ENCODE assay signal across 1 cellular context in genomic region chr3:193660698-193661400, GRCh38.
A peak's percentile ranks its signal among the peaks of the same experiment; 100 is the strongest.
TF ChIP-seq lines count a peak whose summit lies in the region.

No MANE protein-coding gene starts in this region.

TF ChIP-seq in K562, 482 proteins besides CTCF, POLR2A, EP300 and RAD21 (continued from another document and continues in another):
- TF ChIP-seq, protein P1, sequence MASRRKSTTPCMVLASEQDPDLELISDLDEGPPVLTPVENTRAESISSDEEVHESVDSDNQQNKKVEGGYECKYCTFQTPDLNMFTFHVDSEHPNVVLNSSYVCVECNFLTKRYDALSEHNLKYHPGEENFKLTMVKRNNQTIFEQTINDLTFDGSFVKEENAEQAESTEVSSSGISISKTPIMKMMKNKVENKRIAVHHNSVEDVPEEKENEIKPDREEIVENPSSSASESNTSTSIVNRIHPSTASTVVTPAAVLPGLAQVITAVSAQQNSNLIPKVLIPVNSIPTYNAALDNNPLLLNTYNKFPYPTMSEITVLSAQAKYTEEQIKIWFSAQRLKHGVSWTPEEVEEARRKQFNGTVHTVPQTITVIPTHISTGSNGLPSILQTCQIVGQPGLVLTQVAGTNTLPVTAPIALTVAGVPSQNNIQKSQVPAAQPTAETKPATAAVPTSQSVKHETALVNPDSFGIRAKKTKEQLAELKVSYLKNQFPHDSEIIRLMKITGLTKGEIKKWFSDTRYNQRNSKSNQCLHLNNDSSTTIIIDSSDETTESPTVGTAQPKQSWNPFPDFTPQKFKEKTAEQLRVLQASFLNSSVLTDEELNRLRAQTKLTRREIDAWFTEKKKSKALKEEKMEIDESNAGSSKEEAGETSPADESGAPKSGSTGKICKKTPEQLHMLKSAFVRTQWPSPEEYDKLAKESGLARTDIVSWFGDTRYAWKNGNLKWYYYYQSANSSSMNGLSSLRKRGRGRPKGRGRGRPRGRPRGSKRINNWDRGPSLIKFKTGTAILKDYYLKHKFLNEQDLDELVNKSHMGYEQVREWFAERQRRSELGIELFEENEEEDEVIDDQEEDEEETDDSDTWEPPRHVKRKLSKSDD (conservative IDR thresholded peaks at IDR 0.05; ENCODE audit: low read length), result no peak
- TF ChIP-seq ETV1 (tag; conservative IDR thresholded peaks at IDR 0.05; ENCODE audit: low read depth) (peak; percentile 67), RBM25 (IDR thresholded peaks at IDR 0.05; ENCODE audit: low read depth, low read length, severe bottlenecking) (no peak), ID3 (CRISPR knock-in tag; IDR thresholded peaks at IDR 0.05) (no peak), ID3 (tag; IDR thresholded peaks at IDR 0.05) (peak; percentile 64; the same call in 1 of the 2 replicates), NRF1 (conservative IDR thresholded peaks at IDR 0.05 in 1 of 2, IDR thresholded peaks at IDR 0.05 in 1 of 2) (no peak), PHB (CRISPR knock-in tag; IDR thresholded peaks at IDR 0.05) (no peak), ZNF707 (CRISPR knock-in tag; conservative IDR thresholded peaks at IDR 0.05) (no peak), KHSRP (IDR thresholded peaks at IDR 0.05) (peak; percentile 93), RBM22 (IDR thresholded peaks at IDR 0.05; ENCODE audit: low read depth, low read length, poor library complexity, severe bottlenecking) (no peak), DMBX1 (CRISPR knock-in tag; IDR thresholded peaks at IDR 0.05; ENCODE audit: borderline replicate concordance) (peak; percentile 96), LEF1 (IDR thresholded peaks at IDR 0.05) (peak; percentile 96), POLR3A (IDR thresholded peaks at IDR 0.05; ENCODE audit: borderline replicate concordance, extremely low read depth, insufficient read depth, insufficient read length) (no peak), RBM14 (IDR thresholded peaks at IDR 0.05; ENCODE audit: borderline replicate concordance, insufficient read depth, low read depth, low read length) (no peak), NFE2 (IDR thresholded peaks at IDR 0.05; ENCODE audit: low read depth) (no peak; the same call in 1 of the 2 replicates), ZBTB8A (IDR thresholded peaks at IDR 0.05; ENCODE audit: partially characterized antibody) (no peak), STAG1 (CRISPR knock-in tag; IDR thresholded peaks at IDR 0.05; ENCODE audit: borderline replicate concordance) (no peak), CBX3 (IDR thresholded peaks at IDR 0.05; ENCODE audit: borderline replicate concordance in 1 of 2, low read length in 2 of 2) (peak in 1 of 2 experiments; percentile 74; a peak in 2 of 3 replicates), MCM7 (IDR thresholded peaks at IDR 0.05) (no peak), MYBL2 (IDR thresholded peaks at IDR 0.05; ENCODE audit: low read depth) (peak; percentile 49; the same call in 1 of the 2 replicates), MYBL2 (CRISPR knock-in tag; IDR thresholded peaks at IDR 0.05; ENCODE audit: borderline replicate concordance) (no peak), ELK1 (CRISPR knock-in tag; IDR thresholded peaks at IDR 0.05) (no peak), KLF13 (tag; IDR thresholded peaks at IDR 0.05; ENCODE audit: borderline replicate concordance, low read depth) (no peak), ARID1B (IDR thresholded peaks at IDR 0.05) (peak; percentile 100), ZNF436 (CRISPR knock-in tag; IDR thresholded peaks at IDR 0.05) (no peak), THRAP3 (IDR thresholded peaks at IDR 0.05; ENCODE audit: borderline replicate concordance) (no peak), HNRNPLL (IDR thresholded peaks at IDR 0.05; ENCODE audit: low read depth, low read length, poor library complexity, severe bottlenecking) (no peak), HDAC1 (IDR thresholded peaks at IDR 0.05) (peak; percentile 90 to 97), RB1 (IDR thresholded peaks at IDR 0.05; ENCODE audit: low read depth) (no peak), MYNN (IDR thresholded peaks at IDR 0.05) (peak; percentile 70; the same call in 1 of the 2 replicates), MYNN (CRISPR knock-in tag; IDR thresholded peaks at IDR 0.05) (no peak), THAP7 (CRISPR knock-in tag; IDR thresholded peaks at IDR 0.05) (no peak), PHF20 (IDR thresholded peaks at IDR 0.05; ENCODE audit: partially characterized antibody) (no peak), SMC3 (conservative IDR thresholded peaks at IDR 0.05; ENCODE audit: insufficient read depth, low read depth, low read length) (no peak), SMARCC2 (IDR thresholded peaks at IDR 0.05; ENCODE audit: low read depth) (peak; percentile 99), SMARCA4 (IDR thresholded peaks at IDR 0.05) (peak; percentile 100), HOXB6 (CRISPR knock-in tag; IDR thresholded peaks at IDR 0.05; ENCODE audit: borderline replicate concordance) (no peak), ATF3 (IDR thresholded peaks at IDR 0.05) (peak; percentile 80), ATF3 (CRISPR knock-in tag; conservative IDR thresholded peaks at IDR 0.05) (no peak), HMGXB4 (CRISPR knock-in tag; IDR thresholded peaks at IDR 0.05) (no peak; the same call in 1 of the 2 replicates), HMGN3 (IDR thresholded peaks at IDR 0.05; ENCODE audit: borderline replicate concordance, extremely low read depth, insufficient read length, low read depth, low read length) (peak; percentile 93), E2F3 (CRISPR knock-in tag; IDR thresholded peaks at IDR 0.05) (no peak), KAT8 (IDR thresholded peaks at IDR 0.05; ENCODE audit: low read depth) (no peak), CREBBP (IDR thresholded peaks at IDR 0.05; ENCODE audit: low read depth, low read length) (no peak)
- TF ChIP-seq, protein P2, sequence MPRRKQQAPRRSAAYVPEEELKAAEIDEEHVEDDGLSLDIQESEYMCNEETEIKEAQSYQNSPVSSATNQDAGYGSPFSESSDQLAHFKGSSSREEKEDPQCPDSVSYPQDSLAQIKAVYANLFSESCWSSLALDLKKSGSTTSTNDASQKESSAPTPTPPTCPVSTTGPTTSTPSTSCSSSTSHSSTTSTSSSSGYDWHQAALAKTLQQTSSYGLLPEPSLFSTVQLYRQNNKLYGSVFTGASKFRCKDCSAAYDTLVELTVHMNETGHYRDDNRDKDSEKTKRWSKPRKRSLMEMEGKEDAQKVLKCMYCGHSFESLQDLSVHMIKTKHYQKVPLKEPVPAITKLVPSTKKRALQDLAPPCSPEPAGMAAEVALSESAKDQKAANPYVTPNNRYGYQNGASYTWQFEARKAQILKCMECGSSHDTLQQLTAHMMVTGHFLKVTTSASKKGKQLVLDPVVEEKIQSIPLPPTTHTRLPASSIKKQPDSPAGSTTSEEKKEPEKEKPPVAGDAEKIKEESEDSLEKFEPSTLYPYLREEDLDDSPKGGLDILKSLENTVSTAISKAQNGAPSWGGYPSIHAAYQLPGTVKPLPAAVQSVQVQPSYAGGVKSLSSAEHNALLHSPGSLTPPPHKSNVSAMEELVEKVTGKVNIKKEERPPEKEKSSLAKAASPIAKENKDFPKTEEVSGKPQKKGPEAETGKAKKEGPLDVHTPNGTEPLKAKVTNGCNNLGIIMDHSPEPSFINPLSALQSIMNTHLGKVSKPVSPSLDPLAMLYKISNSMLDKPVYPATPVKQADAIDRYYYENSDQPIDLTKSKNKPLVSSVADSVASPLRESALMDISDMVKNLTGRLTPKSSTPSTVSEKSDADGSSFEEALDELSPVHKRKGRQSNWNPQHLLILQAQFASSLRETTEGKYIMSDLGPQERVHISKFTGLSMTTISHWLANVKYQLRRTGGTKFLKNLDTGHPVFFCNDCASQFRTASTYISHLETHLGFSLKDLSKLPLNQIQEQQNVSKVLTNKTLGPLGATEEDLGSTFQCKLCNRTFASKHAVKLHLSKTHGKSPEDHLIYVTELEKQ (CRISPR knock-in tag; IDR thresholded peaks at IDR 0.05), result no peak
- TF ChIP-seq, protein P3, sequence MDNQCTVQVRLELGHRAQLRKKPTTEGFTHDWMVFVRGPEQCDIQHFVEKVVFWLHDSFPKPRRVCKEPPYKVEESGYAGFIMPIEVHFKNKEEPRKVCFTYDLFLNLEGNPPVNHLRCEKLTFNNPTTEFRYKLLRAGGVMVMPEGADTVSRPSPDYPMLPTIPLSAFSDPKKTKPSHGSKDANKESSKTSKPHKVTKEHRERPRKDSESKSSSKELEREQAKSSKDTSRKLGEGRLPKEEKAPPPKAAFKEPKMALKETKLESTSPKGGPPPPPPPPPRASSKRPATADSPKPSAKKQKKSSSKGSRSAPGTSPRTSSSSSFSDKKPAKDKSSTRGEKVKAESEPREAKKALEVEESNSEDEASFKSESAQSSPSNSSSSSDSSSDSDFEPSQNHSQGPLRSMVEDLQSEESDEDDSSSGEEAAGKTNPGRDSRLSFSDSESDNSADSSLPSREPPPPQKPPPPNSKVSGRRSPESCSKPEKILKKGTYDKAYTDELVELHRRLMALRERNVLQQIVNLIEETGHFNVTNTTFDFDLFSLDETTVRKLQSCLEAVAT (IDR thresholded peaks at IDR 0.05), result peak; percentile 46 to 50; a peak in 2 of 4 replicates
- TF ChIP-seq, protein P4, sequence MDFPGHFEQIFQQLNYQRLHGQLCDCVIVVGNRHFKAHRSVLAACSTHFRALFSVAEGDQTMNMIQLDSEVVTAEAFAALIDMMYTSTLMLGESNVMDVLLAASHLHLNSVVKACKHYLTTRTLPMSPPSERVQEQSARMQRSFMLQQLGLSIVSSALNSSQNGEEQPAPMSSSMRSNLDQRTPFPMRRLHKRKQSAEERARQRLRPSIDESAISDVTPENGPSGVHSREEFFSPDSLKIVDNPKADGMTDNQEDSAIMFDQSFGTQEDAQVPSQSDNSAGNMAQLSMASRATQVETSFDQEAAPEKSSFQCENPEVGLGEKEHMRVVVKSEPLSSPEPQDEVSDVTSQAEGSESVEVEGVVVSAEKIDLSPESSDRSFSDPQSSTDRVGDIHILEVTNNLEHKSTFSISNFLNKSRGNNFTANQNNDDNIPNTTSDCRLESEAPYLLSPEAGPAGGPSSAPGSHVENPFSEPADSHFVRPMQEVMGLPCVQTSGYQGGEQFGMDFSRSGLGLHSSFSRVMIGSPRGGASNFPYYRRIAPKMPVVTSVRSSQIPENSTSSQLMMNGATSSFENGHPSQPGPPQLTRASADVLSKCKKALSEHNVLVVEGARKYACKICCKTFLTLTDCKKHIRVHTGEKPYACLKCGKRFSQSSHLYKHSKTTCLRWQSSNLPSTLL (IDR thresholded peaks at IDR 0.05), result peak; percentile 52; the same call in 1 of the 2 replicates
- TF ChIP-seq, protein P5, sequence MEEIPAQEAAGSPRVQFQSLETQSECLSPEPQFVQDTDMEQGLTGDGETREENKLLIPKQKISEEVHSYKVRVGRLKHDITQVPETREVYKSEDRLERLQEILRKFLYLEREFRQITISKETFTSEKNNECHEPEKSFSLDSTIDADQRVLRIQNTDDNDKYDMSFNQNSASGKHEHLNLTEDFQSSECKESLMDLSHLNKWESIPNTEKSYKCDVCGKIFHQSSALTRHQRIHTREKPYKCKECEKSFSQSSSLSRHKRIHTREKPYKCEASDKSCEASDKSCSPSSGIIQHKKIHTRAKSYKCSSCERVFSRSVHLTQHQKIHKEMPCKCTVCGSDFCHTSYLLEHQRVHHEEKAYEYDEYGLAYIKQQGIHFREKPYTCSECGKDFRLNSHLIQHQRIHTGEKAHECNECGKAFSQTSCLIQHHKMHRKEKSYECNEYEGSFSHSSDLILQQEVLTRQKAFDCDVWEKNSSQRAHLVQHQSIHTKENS (CRISPR knock-in tag; IDR thresholded peaks at IDR 0.05), result no peak
- TF ChIP-seq, protein P6, sequence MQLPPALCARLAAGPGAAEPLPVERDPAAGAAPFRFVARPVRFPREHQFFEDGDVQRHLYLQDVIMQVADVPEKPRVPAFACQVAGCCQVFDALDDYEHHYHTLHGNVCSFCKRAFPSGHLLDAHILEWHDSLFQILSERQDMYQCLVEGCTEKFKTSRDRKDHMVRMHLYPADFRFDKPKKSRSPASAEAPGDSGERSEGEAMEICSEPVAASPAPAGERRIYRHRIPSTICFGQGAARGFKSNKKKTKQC (CRISPR knock-in tag; IDR thresholded peaks at IDR 0.05), result no peak
